In the genomic region with DNA sequence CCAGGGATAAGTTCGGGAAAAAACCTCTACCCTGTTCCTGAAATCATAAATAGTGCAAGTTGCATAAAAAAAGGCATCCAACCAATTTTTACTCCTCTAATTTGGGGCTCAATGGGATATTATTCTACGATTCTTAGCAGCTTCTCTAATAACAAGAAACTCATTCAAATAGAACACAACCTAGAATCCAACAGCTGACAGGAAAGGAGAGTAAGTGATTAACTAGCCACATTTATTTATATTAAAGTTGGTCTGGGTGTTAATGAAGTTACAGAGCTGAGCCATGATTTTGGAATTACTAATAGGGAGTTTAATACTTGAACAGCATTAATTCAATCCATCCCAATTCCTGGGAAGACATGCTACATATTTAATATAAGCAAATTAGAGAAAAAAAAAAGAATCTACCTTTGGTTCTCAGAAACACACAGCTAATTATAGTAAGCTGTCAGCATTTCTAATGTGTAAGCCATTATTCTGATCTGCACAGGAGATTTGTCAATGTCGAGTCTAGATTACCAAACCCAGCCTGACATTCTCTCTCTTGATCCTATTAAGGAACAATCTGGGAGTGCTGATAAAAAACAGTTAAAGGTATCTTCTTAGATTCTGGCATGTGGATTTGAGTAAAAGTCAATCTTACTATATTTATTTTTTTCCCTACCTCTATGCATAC, we compare ENCODE assay signal across 1 cellular context.
TF ChIP-seq lines count a peak whose summit lies in the region.

No MANE protein-coding gene starts in this region.

TF ChIP-seq in GM23338, 12 proteins besides CTCF, POLR2A, EP300 and RAD21 (continued from another document):
- TF ChIP-seq, protein P1, sequence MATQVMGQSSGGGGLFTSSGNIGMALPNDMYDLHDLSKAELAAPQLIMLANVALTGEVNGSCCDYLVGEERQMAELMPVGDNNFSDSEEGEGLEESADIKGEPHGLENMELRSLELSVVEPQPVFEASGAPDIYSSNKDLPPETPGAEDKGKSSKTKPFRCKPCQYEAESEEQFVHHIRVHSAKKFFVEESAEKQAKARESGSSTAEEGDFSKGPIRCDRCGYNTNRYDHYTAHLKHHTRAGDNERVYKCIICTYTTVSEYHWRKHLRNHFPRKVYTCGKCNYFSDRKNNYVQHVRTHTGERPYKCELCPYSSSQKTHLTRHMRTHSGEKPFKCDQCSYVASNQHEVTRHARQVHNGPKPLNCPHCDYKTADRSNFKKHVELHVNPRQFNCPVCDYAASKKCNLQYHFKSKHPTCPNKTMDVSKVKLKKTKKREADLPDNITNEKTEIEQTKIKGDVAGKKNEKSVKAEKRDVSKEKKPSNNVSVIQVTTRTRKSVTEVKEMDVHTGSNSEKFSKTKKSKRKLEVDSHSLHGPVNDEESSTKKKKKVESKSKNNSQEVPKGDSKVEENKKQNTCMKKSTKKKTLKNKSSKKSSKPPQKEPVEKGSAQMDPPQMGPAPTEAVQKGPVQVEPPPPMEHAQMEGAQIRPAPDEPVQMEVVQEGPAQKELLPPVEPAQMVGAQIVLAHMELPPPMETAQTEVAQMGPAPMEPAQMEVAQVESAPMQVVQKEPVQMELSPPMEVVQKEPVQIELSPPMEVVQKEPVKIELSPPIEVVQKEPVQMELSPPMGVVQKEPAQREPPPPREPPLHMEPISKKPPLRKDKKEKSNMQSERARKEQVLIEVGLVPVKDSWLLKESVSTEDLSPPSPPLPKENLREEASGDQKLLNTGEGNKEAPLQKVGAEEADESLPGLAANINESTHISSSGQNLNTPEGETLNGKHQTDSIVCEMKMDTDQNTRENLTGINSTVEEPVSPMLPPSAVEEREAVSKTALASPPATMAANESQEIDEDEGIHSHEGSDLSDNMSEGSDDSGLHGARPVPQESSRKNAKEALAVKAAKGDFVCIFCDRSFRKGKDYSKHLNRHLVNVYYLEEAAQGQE (IDR thresholded peaks at IDR 0.05; ENCODE audit: unreplicated experiment), result no peak
